In the genomic region with DNA sequence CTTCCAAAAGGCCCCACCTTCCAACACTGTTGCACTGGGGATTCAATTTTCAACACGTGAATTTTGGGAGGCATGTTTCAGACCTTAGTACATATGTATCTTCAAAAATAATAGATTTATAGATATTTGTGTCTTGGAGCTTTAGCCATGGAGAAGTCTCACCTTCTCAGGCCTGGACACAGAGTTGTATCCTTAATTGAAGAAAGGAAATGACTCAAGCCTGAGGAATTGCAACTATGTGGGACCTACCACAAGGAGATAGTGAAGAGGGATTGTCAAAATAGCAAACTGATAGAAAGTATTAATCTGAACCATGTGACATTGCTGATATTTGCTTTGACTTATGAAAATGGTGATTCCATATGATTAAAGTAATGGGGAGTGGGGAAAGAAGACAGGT, we compare ENCODE assay signal across 16 cellular contexts.
DNase-seq lines count a peak whose midpoint lies in the region; ATAC-seq, FAIRE-seq and TF ChIP-seq lines count a peak whose summit lies in the region.
"Had no signal": no experiment of that assay in that cellular context is flagged by ENCODE, and none has a peak within 500 bp of the region (broad histone marks: within the 10 kb centered on the region; RNA-seq: fewer than 3 reads in every experiment).

No MANE protein-coding gene starts in this region.

- H3K56ac ChIP-seq in H1 (replicated peaks; ENCODE audit: insufficient read length, low read depth, low read length), result no peak overlapping the region

- CTCF ChIA-PET in H1 (lab: Charles Lee; ENCODE audit: partially characterized antibody), result no interaction called here

- H3K14ac ChIP-seq in H1 (ENCODE audit: insufficient read length), result no peak overlapping the region

- no peaks in the 10 kb centered on the region for H3K27me3 ChIP-seq in H1 (replicated peaks in 1 of 4; ENCODE audit: control insufficient read depth in 3 of 4, extremely low read depth in 1 of 4, insufficient read depth in 3 of 4, low read length in 3 of 4)
- H3K27me3 ChIP-seq in colonic mucosa, result no peaks in the 10 kb centered on the region
- H3K27me3 ChIP-seq: left lung had no signal

- H3K4me1 ChIP-seq in H1 (replicated peaks in 1 of 4; ENCODE audit: control insufficient read depth in 3 of 4, insufficient read depth in 4 of 4, low read length in 3 of 4), result 0 out of 7 replicates have a peak, but pooled peaks cover 0 to 4% (median 0%) of the 10 kb centered on the region in 4 experiments
- H3K4me1 ChIP-seq in colonic mucosa, result no peaks in the 10 kb centered on the region
- H3K4me1 ChIP-seq: left lung had no signal

- H3K9me3 ChIP-seq in H1 (ENCODE audit: insufficient read depth in 2 of 2, low read depth in 1 of 2, low read length in 1 of 2) (no peaks in the 10 kb centered on the region), colonic mucosa (no peaks in the 10 kb centered on the region)
- H3K9me3 ChIP-seq: left lung, SK-N-SH had no signal

- no peak overlapping the region for H3K18ac ChIP-seq in H1 (ENCODE audit: extremely low read depth, low read length)

- no peak overlapping the region for H4K5ac ChIP-seq in H1 (ENCODE audit: insufficient read length, low read depth, low read length)

- DNase-seq in EH (ENCODE audit: low read depth) (peak; percentile 54), M059J (ENCODE audit: low read depth) (peak; percentile 46), H1 (ENCODE audit: low read depth in 1 of 2, low spot score in 2 of 2) (no peak), kidney tubule cell (ENCODE audit: low spot score) (peak; percentile 73), colonic mucosa (no peak), NCI-H1048 (lab: John Stamatoyannopoulos, UW) (no peak), GM13977 (ENCODE audit: low spot score) (no peak)
- DNase-seq: activated naive CD4-positive, alpha-beta T cell; DMS79 treated with DMSO at 0.1 percent for 48 hours; glutamatergic neuron; left lung; NCI-H1436; NCI-H446 treated with DMSO at 0.1 percent for 48 hours; SK-N-SH had no signal

- H3K9ac ChIP-seq in H1 (replicated peaks in 1 of 4; ENCODE audit: extremely low read depth in 1 of 4, low read depth in 3 of 4, low read length in 3 of 4), result no peak overlapping the region
- no peak overlapping the region for H3K9ac ChIP-seq in colonic mucosa (ENCODE audit: low read depth in 2 of 2, low read length in 2 of 2)
- H3K9ac ChIP-seq: SK-N-SH had no signal

- H2AK5ac ChIP-seq in H1 (ENCODE audit: low read depth, low read length), result no peak overlapping the region

- H3K23me2 ChIP-seq in H1 (ENCODE audit: low read depth, low read length), result no peaks in the 10 kb centered on the region

- H3K27ac ChIP-seq in H1 (ENCODE audit: low read depth, low read length), result no peak overlapping the region
- H3K27ac ChIP-seq in colonic mucosa, result no peak overlapping the region
- H3K27ac ChIP-seq: left lung, VCaP had no signal

- H3K79me2 ChIP-seq in H1 (ENCODE audit: control insufficient read depth in 1 of 2, insufficient read depth in 2 of 2, low read length in 2 of 2), result no peaks in the 10 kb centered on the region

- H3K36me3 ChIP-seq in H1 (ENCODE audit: control insufficient read depth in 2 of 4, insufficient read depth in 4 of 4, low read length in 3 of 4) (no peaks in the 10 kb centered on the region), colonic mucosa (no peaks in the 10 kb centered on the region)
- H3K36me3 ChIP-seq: left lung had no signal

- intact Hi-C loops in colonic mucosa (cut with DNase I), result no loop called here

- POLR2A ChIA-PET in H1 (lab: Charles Lee; ENCODE audit: partially characterized antibody), result interaction anchor here (0.7 kb wide), 1 partner anchor 13 kb away, joined by 4 read pairs; no protein-coding TSS in a partner anchor

- H4K91ac ChIP-seq in H1 (replicated peaks; ENCODE audit: insufficient read length, low read length), result no peak overlapping the region

- in situ Hi-C loops in GM13977 (cut with MboI; ENCODE audit: low pct_unique_long_range_greater_than_20kb, low sequenced_read_pairs, unreplicated experiment), result no loop called here

- no peak for TF ChIP-seq CTCF in H1 (IDR thresholded peaks at IDR 0.05; ENCODE audit: control extremely low read depth in 1 of 3, insufficient read depth in 1 of 3, low read depth in 1 of 3, low read length in 3 of 3)
- TF ChIP-seq CTCF in colonic mucosa (IDR thresholded peaks at IDR 0.05), result no peak
- no peak for TF ChIP-seq CTCF in GM13977 (IDR thresholded peaks at IDR 0.05; ENCODE audit: extremely low read depth, insufficient read depth, missing control alignments)

- no peak for TF ChIP-seq RAD21 in H1 (IDR thresholded peaks at IDR 0.05 in 1 of 2, conservative IDR thresholded peaks at IDR 0.05 in 1 of 2; ENCODE audit: low read depth in 2 of 2, low read length in 2 of 2)

- no peak overlapping the region for H2BK12ac ChIP-seq in H1 (ENCODE audit: low read depth, low read length)

- no peak overlapping the region for H4K8ac ChIP-seq in H1 (ENCODE audit: extremely low read depth, insufficient read depth, low read length)

- H2BK15ac ChIP-seq in H1 (ENCODE audit: low read length), result no peak overlapping the region

- no peak for TF ChIP-seq POLR2A in H1 (IDR thresholded peaks at IDR 0.05; ENCODE audit: control extremely low read depth in 1 of 2, low read depth in 2 of 2, low read length in 2 of 2)

- H3K23ac ChIP-seq in H1 (ENCODE audit: insufficient read length), result no peak overlapping the region

- H3K4me2 ChIP-seq in H1 (ENCODE audit: insufficient read depth in 1 of 2, low read depth in 2 of 2, low read length in 2 of 2), result no peak overlapping the region
- H3K4me2 ChIP-seq: SK-N-SH had no signal

- H4K20me1 ChIP-seq in H1 (replicated peaks in 1 of 2; ENCODE audit: control insufficient read depth in 1 of 2, insufficient read depth in 2 of 2, low read length in 2 of 2), result no peaks in the 10 kb centered on the region

- H2AFZ ChIP-seq in H1 (ENCODE audit: low read length), result no peak overlapping the region

- H3K4me3 ChIP-seq in H1 (ENCODE audit: extremely low read depth in 1 of 4, insufficient read depth in 2 of 4, low read depth in 3 of 4, low read length in 4 of 4), result no peak overlapping the region
- no peak overlapping the region for H3K4me3 ChIP-seq in colonic mucosa
- H3K4me3 ChIP-seq: left lung had no signal

- H2BK5ac ChIP-seq in H1 (ENCODE audit: low read depth, low read length), result peak overlapping the region; percentile 36; the same call in 1 of the 2 replicates

- no peaks in the 10 kb centered on the region for H3K79me1 ChIP-seq in H1 (ENCODE audit: low read depth, low read length)

- no peak for TF ChIP-seq EP300 in H1 (IDR thresholded peaks at IDR 0.05; ENCODE audit: borderline replicate concordance in 1 of 2, low read depth in 2 of 2, low read length in 2 of 2)

- no peak for ATAC-seq in GM18909 (IDR thresholded peaks at IDR 0.05; ENCODE audit: poor library complexity, unreplicated experiment)
- ATAC-seq: left lung had no signal

- no peak overlapping the region for H2BK120ac ChIP-seq in H1 (replicated peaks; ENCODE audit: low read depth, low read length)

- 88% methylated on average over 1 of the region's 1 CpG; no CpG with 5 or more reads in 1 of the 2 experiments for WGBS in H1 (ENCODE audit: extremely low coverage in 1 of 2, insufficient coverage in 1 of 2, insufficient read length in 1 of 2, insufficient replicate concordance in 2 of 2, low coverage in 1 of 2, low lambda C conversion rate in 2 of 2, missing lambda C conversion rate in 1 of 2), 2 experiments

- no peak for FAIRE-seq in H1 (lab: Jason Lieb, UNC)

- no peak overlapping the region for H3K4ac ChIP-seq in H1 (replicated peaks; ENCODE audit: insufficient read length, low read depth, low read length)

- no peak overlapping the region for H2BK20ac ChIP-seq in H1 (ENCODE audit: low read length)

TF ChIP-seq in H1, 55 proteins besides CTCF, POLR2A, EP300 and RAD21:
- TF ChIP-seq TEAD4 (IDR thresholded peaks at IDR 0.05; ENCODE audit: low read depth, low read length) (peak; percentile 64; the same call in 1 of the 2 replicates), JUND (IDR thresholded peaks at IDR 0.05; ENCODE audit: low read length) (peak; percentile 89), MAFK (IDR thresholded peaks at IDR 0.05; ENCODE audit: low read depth, low read length) (no peak), POLR2AphosphoS5 (IDR thresholded peaks at IDR 0.05; ENCODE audit: low read depth, low read length) (no peak), PHF8 (conservative IDR thresholded peaks at IDR 0.05; ENCODE audit: low read depth, low read length) (no peak)

Comparison
In these comparisons a context has a peak if more than half of its experiments do, and no peak if none do; other contexts are left out.
1. DNase-seq: peak in EH (single experiment), M059J (single experiment) and kidney tubule cell (single experiment); none in H1 (0 of 2), colonic mucosa (single experiment), NCI-H1048 (single experiment) and GM13977 (single experiment).